22 cellular contexts compared by ENCODE assay signal in the genomic region with DNA sequence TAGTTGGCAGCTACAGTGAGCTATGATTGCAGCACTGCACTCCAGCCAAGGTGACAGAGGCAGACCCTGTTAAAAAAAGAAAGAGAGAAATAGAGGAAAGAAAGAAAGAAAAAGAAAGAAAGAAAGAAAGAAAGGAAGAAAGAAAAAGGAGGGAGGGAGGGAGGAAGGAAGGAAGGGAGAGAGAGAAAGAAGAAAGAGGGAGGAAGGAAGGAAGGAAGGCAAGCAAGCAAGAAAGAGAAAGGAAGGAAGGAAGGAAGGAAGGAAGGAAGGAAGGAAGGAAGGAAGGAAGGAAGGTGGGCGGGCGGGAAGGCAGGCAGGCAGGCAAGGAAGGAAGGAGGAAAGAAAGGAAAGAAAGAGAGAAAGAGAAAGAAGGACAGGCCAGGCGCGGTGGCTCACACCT. TPM values are rescaled to one million over a fixed set of nuclear protein-coding genes. Genes with fewer than 3 reads are reported as not detected.
"Had no signal": no experiment of that assay in that cellular context is flagged by ENCODE, and none has a peak within 500 bp of the region (broad histone marks: within the 10 kb centered on the region; RNA-seq: fewer than 3 reads in every experiment).

No MANE protein-coding gene starts in this region.

- H3K27ac Mint-ChIP-seq: activated naive CD8-positive, alpha-beta T cell treated with anti-CD3 and anti-CD28 coated beads, Interleukin-2, amount 50 U/mL, for 24 hours; activated T-helper 2 cell treated with anti-CD3 and anti-CD28 coated beads, Interferon-gamma antibody, Interleukin-2, Interleukin-4, amounts not matched to agents 10 μg/mL and 5 μg/mL and 100 μg/mL, durations not matched to agents 14 hours and 24 hours and 36 hours; nephron progenitor cell; progenitor cell of endocrine pancreas; stimulated activated naive CD8-positive, alpha-beta T cell treated with anti-CD3 and anti-CD28 coated beads, Interleukin-15, Interleukin-2, amounts not matched to agents 100 ng/mL and 50 ng/mL, for 24 hours; T-helper 1 cell treated with Interleukin-12 subunit alpha and Interleukin-12 subunit beta and Interleukin-4 antibody, amounts not matched to agents 30 μg/mL and 1 μg/mL, for 36 hours had no signal

- H3K9me3 ChIP-seq: esophagus squamous epithelium, tibial nerve had no signal

- DNase-seq: activated CD4-positive, alpha-beta T cell treated with anti-CD3 and anti-CD28 coated beads for 1 hour; activated CD4-positive, alpha-beta T cell treated with anti-CD3 and anti-CD28 coated beads, Interleukin-2, amount 50 U/mL, for 4 hours; activated naive CD4-positive, alpha-beta T cell treated with Interleukin-2 at 50 U/mL for 16 hours; activated naive CD8-positive, alpha-beta T cell treated with anti-CD3 and anti-CD28 coated beads, Interleukin-2, amount 50 U/mL, for 24 hours; effector CD4-positive, alpha-beta T cell; esophagus squamous epithelium; immature natural killer cell; mesendoderm; nephron progenitor cell; stimulated activated CD4-positive, alpha-beta T cell treated with anti-CD3 and anti-CD28 coated beads, Interleukin-12 subunit alpha, Interleukin-12 subunit beta, amount 100 ng/mL, for 4 hours; stimulated activated CD4-positive, alpha-beta T cell treated with anti-CD3 and anti-CD28 coated beads, Interleukin-1b, Interleukin-23, amount 100 ng/mL, for 48 hours; stimulated activated CD8-positive, alpha-beta memory T cell treated with anti-CD3 and anti-CD28 coated beads, Interleukin-4, amount 100 ng/mL, for 48 hours had no signal

- H3K9me3 Mint-ChIP-seq: activated naive CD8-positive, alpha-beta T cell treated with anti-CD3 and anti-CD28 coated beads, Interleukin-2, amount 50 U/mL, for 24 hours; activated T-helper 2 cell treated with anti-CD3 and anti-CD28 coated beads, Interferon-gamma antibody, Interleukin-2, Interleukin-4, amounts not matched to agents 10 μg/mL and 5 μg/mL and 100 μg/mL, durations not matched to agents 14 hours and 24 hours and 36 hours; nephron progenitor cell; stimulated activated naive CD8-positive, alpha-beta T cell treated with anti-CD3 and anti-CD28 coated beads, Interleukin-15, Interleukin-2, amounts not matched to agents 100 ng/mL and 50 ng/mL, for 24 hours; T-helper 1 cell treated with Interleukin-12 subunit alpha and Interleukin-12 subunit beta and Interleukin-4 antibody, amounts not matched to agents 30 μg/mL and 1 μg/mL, for 36 hours had no signal

- H3K36me3 ChIP-seq: tibial nerve had no signal

- H3K4me3 Mint-ChIP-seq: stimulated activated naive CD8-positive, alpha-beta T cell treated with anti-CD3 and anti-CD28 coated beads, Interleukin-15, Interleukin-2, amounts not matched to agents 100 ng/mL and 50 ng/mL, for 24 hours; T-helper 1 cell treated with Interleukin-12 subunit alpha and Interleukin-12 subunit beta and Interleukin-4 antibody, amounts not matched to agents 30 μg/mL and 1 μg/mL, for 36 hours had no signal

- H3K27ac ChIP-seq: esophagus squamous epithelium, tibial nerve had no signal

RNA-seq across cellular contexts. Expression of gene SCNN1G, which starts 1.0 kb away (rescaled TPM):
- total RNA-seq: activated CD8-positive, alpha-beta memory T cell treated with anti-CD3 and anti-CD28 coated beads for 36 hours; activated T-helper 2 cell treated with anti-CD3 and anti-CD28 coated beads, Interferon-gamma antibody, Interleukin-2, Interleukin-4, amounts not matched to agents 10 μg/mL and 5 μg/mL and 100 μg/mL, durations not matched to agents 14 hours and 24 hours and 36 hours; aorta; endothelial cell of umbilical vein; liver; omental fat pad had no signal
- polyA plus RNA-seq: endothelial cell of umbilical vein, immature natural killer cell, liver had no signal
